Comparison of ENCODE assay signal across 10 cellular contexts in the genomic region with DNA sequence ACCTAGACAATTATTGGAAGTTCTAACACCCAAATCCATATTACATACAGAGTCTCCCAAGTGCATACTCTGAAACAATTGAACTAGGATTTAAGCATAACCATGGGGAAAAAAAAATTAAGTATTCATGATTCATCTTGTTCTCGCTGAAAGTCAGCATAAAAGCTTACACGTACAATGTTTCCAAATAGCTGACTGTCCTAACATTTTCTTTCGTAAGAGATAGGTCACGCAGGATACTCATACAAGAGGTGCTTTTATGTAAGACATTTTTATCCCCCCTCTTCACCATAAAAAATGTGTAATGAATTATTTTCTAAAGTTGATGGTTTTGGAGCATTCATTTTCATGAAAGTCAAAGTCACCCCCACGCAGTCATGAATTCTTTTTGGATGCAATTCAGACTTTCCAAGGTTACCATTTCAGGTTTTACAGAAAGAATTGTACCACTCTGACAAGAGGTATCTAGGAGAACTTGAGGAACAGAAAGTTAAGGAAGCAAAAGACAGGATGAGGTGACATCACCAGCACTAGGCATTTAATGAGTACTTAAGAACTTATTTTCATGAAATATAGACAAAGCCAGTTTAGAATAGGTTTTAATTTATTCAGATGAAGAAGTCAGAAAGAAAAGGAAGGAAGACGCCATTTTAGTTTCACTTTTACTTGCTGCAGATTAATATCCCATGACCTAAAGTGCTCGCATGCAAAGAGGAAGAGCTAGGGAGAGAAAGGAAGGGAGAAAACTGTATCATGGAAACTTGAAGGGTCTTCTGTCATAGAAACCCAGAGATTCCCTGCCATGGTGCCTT. TPM values are rescaled to one million over a fixed set of nuclear protein-coding genes. Genes with fewer than 3 reads are reported as not detected.
A peak's percentile ranks its signal among the peaks of the same experiment; 100 is the strongest.
DNase-seq lines count a peak whose midpoint lies in the region; ATAC-seq, FAIRE-seq and TF ChIP-seq lines count a peak whose summit lies in the region.
"Had no signal": no experiment of that assay in that cellular context is flagged by ENCODE, and none has a peak within 500 bp of the region (broad histone marks: within the 10 kb centered on the region; RNA-seq: fewer than 3 reads in every experiment).

No MANE protein-coding gene starts in this region.

- FAIRE-seq in HTR-8/SVneo (lab: Jason Lieb, UNC), result no peak

- no peaks in the 10 kb centered on the region for H3K4me1 ChIP-seq in right lobe of liver

- 41% methylated on average over 7 of the region's 7 CpGs for WGBS in right lobe of liver (ENCODE audit: insufficient coverage, low coverage, low lambda C conversion rate, missing lambda C conversion rate)

- peak overlapping the region in 1 of 3 donors; percentile 46 for H3K27ac ChIP-seq in right lobe of liver
- H3K27ac ChIP-seq: 22Rv1 had no signal

- H3K4me3 ChIP-seq in right lobe of liver, result peak overlapping the region in 1 of 3 donors; percentile 20

- DNase-seq in SIG-M5 treated with dmso at 0.1 percent for 504 hours (lab: John Stamatoyannopoulos, UW; ENCODE audit: unreplicated experiment) (peak; percentile 63), SIG-M5 (lab: John Stamatoyannopoulos, UW) (no peak), HTR-8/SVneo (ENCODE audit: insufficient read length, low spot score) (peak; percentile 4), amniotic epithelial cell (ENCODE audit: low read depth) (peak; percentile 96), right lobe of liver (no peak), T1000 (lab: John Stamatoyannopoulos, UW) (no peak), HPDE6-E6E7 (ENCODE audit: extremely low spot score) (no peak)
- DNase-seq in stimulated activated CD4-positive, alpha-beta T cell treated with anti-CD3 and anti-CD28 coated beads, Interleukin-4, amount 100 ng/mL, for 4 hours, result no peak

- no peak for TF ChIP-seq POLR2A in right lobe of liver (IDR thresholded peaks at IDR 0.05)

- intact Hi-C loops in right lobe of liver (cut with DNase I), result no loop called here

- H3K9me3 ChIP-seq in right lobe of liver, result no peaks in the 10 kb centered on the region

- no peaks in the 10 kb centered on the region for H3K36me3 ChIP-seq in right lobe of liver

- ATAC-seq in right lobe of liver, result peak; percentile 60 to 79 (median 72)

- no peak for TF ChIP-seq CTCF in right lobe of liver (IDR thresholded peaks at IDR 0.05)

- H3K27me3 ChIP-seq in right lobe of liver, result no peaks in the 10 kb centered on the region

RNA-seq across cellular contexts. Expression of gene TMEM26, which starts 55.8 kb away (rescaled TPM):
- 1 to 10 TPM in 2 of 6 experiments, under 1 TPM in 4; 0.42 to 3.8 (median 0.77) TPM for total RNA-seq in right lobe of liver
- total RNA-seq: activated CD8-positive, alpha-beta memory T cell treated with anti-CD3 and anti-CD28 coated beads for 36 hours had no signal

Comparison
In these comparisons a context has a peak if more than half of its experiments do, and no peak if none do; other contexts are left out.
1. DNase-seq: peak in SIG-M5 treated with dmso at 0.1 percent for 504 hours (single experiment), HTR-8/SVneo (single experiment) and amniotic epithelial cell (single experiment); none in SIG-M5 (single experiment), right lobe of liver (0 of 3), T1000 (single experiment), HPDE6-E6E7 (single experiment) and stimulated activated CD4-positive, alpha-beta T cell treated with anti-CD3 and anti-CD28 coated beads, Interleukin-4, amount 100 ng/mL, for 4 hours (0 of 2).